In the genomic region with DNA sequence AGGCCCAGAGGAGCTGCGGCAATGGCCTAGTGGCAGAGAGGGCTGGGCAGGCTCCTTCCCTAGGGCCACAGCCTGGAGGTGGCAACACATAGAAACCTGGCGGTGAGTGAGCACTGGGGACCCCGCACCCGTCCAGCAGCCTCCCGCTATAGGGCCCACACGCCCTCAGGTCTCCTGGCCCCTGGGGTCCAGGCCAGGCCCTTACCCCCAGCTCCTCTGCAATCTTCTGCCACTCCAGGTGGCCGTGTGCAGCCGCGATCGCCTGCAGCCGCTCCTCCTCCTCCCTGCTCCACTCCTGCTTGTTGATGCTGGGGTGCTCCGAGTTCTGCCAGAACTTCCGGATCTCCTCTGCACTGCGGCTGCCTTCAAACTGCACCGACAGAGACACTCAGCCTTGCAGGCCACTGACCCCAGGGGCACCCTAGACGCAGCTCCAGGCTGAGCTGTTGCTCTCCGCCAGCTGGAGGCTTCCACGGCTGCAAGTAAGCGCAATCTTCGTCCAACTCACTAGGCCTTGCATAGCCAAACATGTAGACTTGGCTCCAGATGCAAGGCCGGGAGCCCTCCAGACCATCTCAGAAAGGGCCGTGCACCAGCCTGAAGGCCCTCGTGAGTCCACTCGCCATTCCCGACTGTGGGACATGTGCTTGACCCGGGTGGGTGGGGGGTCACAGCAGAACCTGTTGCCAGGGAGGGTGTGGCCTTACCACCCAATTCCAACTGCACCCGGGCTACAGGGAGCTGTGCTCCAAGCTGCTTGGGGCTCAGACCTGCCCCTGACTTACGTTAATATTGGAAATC, we compare ENCODE assay signal across 1 cellular context.
TF ChIP-seq lines count a peak whose summit lies in the region.

No MANE protein-coding gene starts in this region.

TF ChIP-seq in K562, 482 proteins besides CTCF, POLR2A, EP300 and RAD21:
- TF ChIP-seq RBFOX2 (IDR thresholded peaks at IDR 0.05; ENCODE audit: low read depth, low read length), result 0 out of 2 replicates have a peak, but pooled peaks have one; percentile 28
- TF ChIP-seq ZNF785 (CRISPR knock-in tag; IDR thresholded peaks at IDR 0.05), result no peak
